ENCODE assay signal across 15 cellular contexts in genomic region chr5:17355585-17356346, GRCh38.
DNase-seq lines count a peak whose midpoint lies in the region; ATAC-seq and TF ChIP-seq lines count a peak whose summit lies in the region.
"Had no signal": no experiment of that assay in that cellular context is flagged by ENCODE, and none has a peak within 500 bp of the region (broad histone marks: within the 10 kb centered on the region; RNA-seq: fewer than 3 reads in every experiment).

No MANE protein-coding gene starts in this region.

- WGBS in H9 (ENCODE audit: extremely low coverage, insufficient read length, low lambda C conversion rate), result no CpG with 5 or more reads among the region's 3 CpGs

- H3K23ac ChIP-seq in H9 (ENCODE audit: insufficient read length, low read depth, low read length), result no peak overlapping the region

- no peaks in the 10 kb centered on the region for H3K79me1 ChIP-seq in H9 (ENCODE audit: insufficient read depth, low read depth, low read length, poor library complexity, severe bottlenecking)

- ATAC-seq in stimulated activated effector memory CD8-positive, alpha-beta T cell treated with anti-CD3 and anti-CD28 coated beads, Interleukin-12 subunit alpha, Interleukin-12 subunit beta, amount 100 ng/mL, for 72 hours, result no peak
- ATAC-seq in HG02885 (IDR thresholded peaks at IDR 0.05; ENCODE audit: poor library complexity, unreplicated experiment), result no peak
- ATAC-seq: activated CD8-positive, alpha-beta T cell treated with anti-CD3 and anti-CD28 coated beads for 36 hours had no signal

- H3K9me3 Mint-ChIP-seq in H9, result peaks cover 4 to 5% of the 10 kb centered on the region in 2 experiments
- H3K9me3 Mint-ChIP-seq in stimulated activated effector memory CD8-positive, alpha-beta T cell treated with anti-CD3 and anti-CD28 coated beads, Interleukin-12 subunit alpha, Interleukin-12 subunit beta, amount 100 ng/mL, for 72 hours, result peaks cover 9% of the 10 kb centered on the region

- no peak overlapping the region for H2AFZ ChIP-seq in osteoblast (ENCODE audit: low read length)
- H2AFZ ChIP-seq in H9 (ENCODE audit: low read length), result no peak overlapping the region

- H4K91ac ChIP-seq in H9 (ENCODE audit: insufficient read length, low read depth, low read length), result no peak overlapping the region

- no peaks in the 10 kb centered on the region for H3K27me3 ChIP-seq in osteoblast (ENCODE audit: insufficient read depth, low read length)
- no peaks in the 10 kb centered on the region for H3K27me3 ChIP-seq in H9 (ENCODE audit: insufficient read depth, low read length)
- H3K27me3 ChIP-seq: Peyer's patch, stomach had no signal

- TF ChIP-seq CTCF in epithelial cell of proximal tubule (conservative IDR thresholded peaks at IDR 0.05; ENCODE audit: low read depth, low read length), result no peak
- TF ChIP-seq CTCF in osteoblast (IDR thresholded peaks at IDR 0.05; ENCODE audit: extremely low read depth, low read depth, low read length), result no peak
- TF ChIP-seq CTCF in H9 (conservative IDR thresholded peaks at IDR 0.05), result no peak

- H3K27ac ChIP-seq in osteoblast (ENCODE audit: low read depth, low read length) (peak overlapping the region; percentile 62), H9 (ENCODE audit: insufficient read length, low read depth, low read length) (no peak overlapping the region)
- H3K27ac ChIP-seq: Peyer's patch, stomach had no signal

- no peak overlapping the region for H2AK5ac ChIP-seq in H9 (ENCODE audit: insufficient read length, low read length)

- H3K4me2 ChIP-seq in osteoblast (ENCODE audit: insufficient read depth, low read length) (no peak overlapping the region), H9 (ENCODE audit: insufficient read depth, insufficient read length, low read length) (no peak overlapping the region)

- no peak overlapping the region for H2BK12ac ChIP-seq in H9 (ENCODE audit: insufficient read length, low read depth, low read length)

- no peaks in the 10 kb centered on the region for H3K36me3 ChIP-seq in osteoblast (ENCODE audit: insufficient read depth, low read length)
- H3K36me3 ChIP-seq: Peyer's patch, stomach had no signal

- H3K9ac ChIP-seq in H9 (ENCODE audit: extremely low read depth, insufficient read length, low read length), result no peak overlapping the region

- H4K20me1 ChIP-seq in osteoblast (ENCODE audit: insufficient read depth, low read length) (no peaks in the 10 kb centered on the region), H9 (ENCODE audit: control insufficient read depth, insufficient read depth, insufficient read length) (no peaks in the 10 kb centered on the region)

- no peak overlapping the region for H3T11ph ChIP-seq in H9 (ENCODE audit: low read length)

- H3K18ac ChIP-seq in H9 (ENCODE audit: insufficient read length, low read depth, low read length), result no peak overlapping the region

- no peak overlapping the region for H2BK15ac ChIP-seq in H9 (ENCODE audit: low read depth, low read length)

- no peak overlapping the region for H2BK20ac ChIP-seq in H9 (ENCODE audit: low read depth, low read length, poor library complexity, severe bottlenecking)

- peak; percentile 28 for DNase-seq in Daoy (ENCODE audit: low read depth)
- peak; percentile 60 for DNase-seq in RKO (ENCODE audit: low spot score)
- DNase-seq in epithelial cell of proximal tubule (ENCODE audit: low read depth), result peak; percentile 23
- no peak for DNase-seq in osteoblast (ENCODE audit: insufficient read length, low spot score, missing footprints)
- no peak for DNase-seq in H9
- no peak for DNase-seq in SHP77 (lab: John Stamatoyannopoulos, UW)
- DNase-seq in stimulated activated effector memory CD8-positive, alpha-beta T cell treated with anti-CD3 and anti-CD28 coated beads, Interleukin-12 subunit alpha, Interleukin-12 subunit beta, amount 100 ng/mL, for 72 hours (ENCODE audit: low spot score in 2 of 2), result no peak
- DNase-seq: activated CD8-positive, alpha-beta T cell treated with anti-CD3 and anti-CD28 coated beads for 36 hours; kidney; NCI-H1694 treated with DMSO at 0.1 percent for 48 hours; NCI-H526 treated with DMSO at 0.1 percent for 48 hours; Peyer's patch; stomach; T-helper 9 cell had no signal

- no peak overlapping the region for H2BK120ac ChIP-seq in H9 (ENCODE audit: low read depth, low read length, poor library complexity, severe bottlenecking)

- H3K56ac ChIP-seq in H9 (ENCODE audit: insufficient read length, low read depth, low read length), result no peak overlapping the region

- H3K4me1 ChIP-seq in osteoblast (ENCODE audit: insufficient read depth, low read length), result peaks cover 9% of the 10 kb centered on the region
- H3K4me1 ChIP-seq in H9 (ENCODE audit: insufficient read depth, low read length), result peaks cover 3% of the 10 kb centered on the region; the same call in 1 of the 2 replicates
- H3K4me1 ChIP-seq: Peyer's patch, stomach had no signal

- H3K4ac ChIP-seq in H9 (ENCODE audit: low read depth, low read length), result no peak overlapping the region

- H2BK5ac ChIP-seq in H9 (ENCODE audit: insufficient read length, low read length), result no peak overlapping the region

- H3K4me1 Mint-ChIP-seq in H9, result peaks cover 27 to 29% of the 10 kb centered on the region in 2 experiments
- no peaks in the 10 kb centered on the region for H3K4me1 Mint-ChIP-seq in stimulated activated effector memory CD8-positive, alpha-beta T cell treated with anti-CD3 and anti-CD28 coated beads, Interleukin-12 subunit alpha, Interleukin-12 subunit beta, amount 100 ng/mL, for 72 hours

- H3K4me3 ChIP-seq in epithelial cell of proximal tubule (ENCODE audit: low read depth, low read length) (no peak overlapping the region), osteoblast (ENCODE audit: insufficient read depth, low read length) (no peak overlapping the region)
- H3K4me3 ChIP-seq: Peyer's patch, stomach had no signal

- H3K27ac Mint-ChIP-seq in H9, result no peak overlapping the region
- H3K27ac Mint-ChIP-seq in stimulated activated effector memory CD8-positive, alpha-beta T cell treated with anti-CD3 and anti-CD28 coated beads, Interleukin-12 subunit alpha, Interleukin-12 subunit beta, amount 100 ng/mL, for 72 hours, result no peak overlapping the region
- H3K27ac Mint-ChIP-seq: activated CD8-positive, alpha-beta T cell treated with anti-CD3 and anti-CD28 coated beads for 36 hours had no signal

- H3K14ac ChIP-seq in H9 (ENCODE audit: insufficient read depth, low read length), result no peak overlapping the region

- H3K79me2 ChIP-seq in osteoblast (ENCODE audit: insufficient read depth, low read length) (no peaks in the 10 kb centered on the region), H9 (ENCODE audit: insufficient read depth, low read length) (no peaks in the 10 kb centered on the region)

- H3K23me2 ChIP-seq in H9 (ENCODE audit: insufficient read length, low read depth, low read length, poor library complexity, severe bottlenecking), result no peaks in the 10 kb centered on the region

- H3K9me3 ChIP-seq in osteoblast (ENCODE audit: low read depth, low read length) (no peaks in the 10 kb centered on the region), H9 (ENCODE audit: control insufficient read depth, low read depth, low read length) (no peaks in the 10 kb centered on the region)
- H3K9me3 ChIP-seq: Peyer's patch, stomach had no signal

- H3K36me3 Mint-ChIP-seq in H9 (ENCODE audit: insufficient read depth in 1 of 3, low read depth in 3 of 3), result peaks cover 4 to 5% (median 5%) of the 10 kb centered on the region in 3 experiments; a peak in 5 of 7 replicates
- H3K36me3 Mint-ChIP-seq in stimulated activated effector memory CD8-positive, alpha-beta T cell treated with anti-CD3 and anti-CD28 coated beads, Interleukin-12 subunit alpha, Interleukin-12 subunit beta, amount 100 ng/mL, for 72 hours, result no peaks in the 10 kb centered on the region

- H4K8ac ChIP-seq in H9 (replicated peaks; ENCODE audit: insufficient read length, low read depth, low read length), result no peak overlapping the region

- H3K4me3 Mint-ChIP-seq in H9, result no peak overlapping the region
- H3K4me3 Mint-ChIP-seq in stimulated activated effector memory CD8-positive, alpha-beta T cell treated with anti-CD3 and anti-CD28 coated beads, Interleukin-12 subunit alpha, Interleukin-12 subunit beta, amount 100 ng/mL, for 72 hours, result no peak overlapping the region
- H3K4me3 Mint-ChIP-seq: activated CD8-positive, alpha-beta T cell treated with anti-CD3 and anti-CD28 coated beads for 36 hours had no signal

- H4K5ac ChIP-seq in H9 (ENCODE audit: insufficient read length, low read depth, low read length), result no peak overlapping the region

- peaks cover under 1% of the 10 kb centered on the region; the same call in 1 of the 2 replicates for H3K27me3 Mint-ChIP-seq in H9 (ENCODE audit: low read depth)
- H3K27me3 Mint-ChIP-seq: activated CD8-positive, alpha-beta T cell treated with anti-CD3 and anti-CD28 coated beads for 36 hours had no signal

Comparison
In these comparisons a context has a peak if more than half of its experiments do, and no peak if none do; other contexts are left out.
1. DNase-seq: peak in Daoy (single experiment), RKO (single experiment) and epithelial cell of proximal tubule (single experiment); none in osteoblast (single experiment), H9 (single experiment), SHP77 (0 of 2) and stimulated activated effector memory CD8-positive, alpha-beta T cell treated with anti-CD3 and anti-CD28 coated beads, Interleukin-12 subunit alpha, Interleukin-12 subunit beta, amount 100 ng/mL, for 72 hours (0 of 2).